Comparison of ENCODE assay signal across 8 cellular contexts in genomic region chr6:135088818-135089809, GRCh38. TPM values are rescaled to one million over a fixed set of nuclear protein-coding genes. Genes with fewer than 3 reads are reported as not detected.
A peak's percentile ranks its signal among the peaks of the same experiment; 100 is the strongest.
DNase-seq lines count a peak whose midpoint lies in the region; ATAC-seq, FAIRE-seq and TF ChIP-seq lines count a peak whose summit lies in the region.

No MANE protein-coding gene starts in this region.

- H3K23ac ChIP-seq in H1 (ENCODE audit: insufficient read length) = no peak overlapping the region

- no peak overlapping the region for H2BK20ac ChIP-seq in H1 (ENCODE audit: low read length)

- no peak overlapping the region for H3K27ac ChIP-seq in RWPE2 (ENCODE audit: poor library complexity, severe bottlenecking)
- no peak overlapping the region for H3K27ac ChIP-seq in H1 (ENCODE audit: low read depth, low read length)

- H3K18ac ChIP-seq in H1 (ENCODE audit: extremely low read depth, low read length) = no peak overlapping the region

- no peak for FAIRE-seq in H1 (lab: Jason Lieb, UNC)

- H2BK15ac ChIP-seq in H1 (ENCODE audit: low read length) = no peak overlapping the region

- peak; percentile 27 for DNase-seq in NK-92 treated with Interleukin-12 subunit alpha and Interleukin-12 subunit beta, amount 100 ng/mL, for 24 hours (lab: John Stamatoyannopoulos, UW)
- DNase-seq in NK-92 (lab: John Stamatoyannopoulos, UW; ENCODE audit: unreplicated experiment) (no peak), RWPE2 (ENCODE audit: low spot score) (no peak), H1 (ENCODE audit: low read depth in 1 of 2, low spot score in 2 of 2) (no peak), retina (peak; percentile 2), NCI-H1092 (lab: John Stamatoyannopoulos, UW) (no peak)

- no peaks in the 10 kb centered on the region for H4K20me1 ChIP-seq in H1 (replicated peaks in 1 of 2; ENCODE audit: control insufficient read depth in 1 of 2, insufficient read depth in 2 of 2, low read length in 2 of 2)

- WGBS in H1 (ENCODE audit: extremely low coverage in 1 of 2, insufficient coverage in 1 of 2, insufficient read length in 1 of 2, insufficient replicate concordance in 2 of 2, low coverage in 1 of 2, low lambda C conversion rate in 2 of 2, missing lambda C conversion rate in 1 of 2), 2 experiments = 97% methylated on average over 3 of the region's 3 CpGs; no CpG with 5 or more reads in 1 of the 2 experiments

- no peak overlapping the region for H3K14ac ChIP-seq in H1 (ENCODE audit: insufficient read length)

- H2BK5ac ChIP-seq in H1 (ENCODE audit: low read depth, low read length) = no peak overlapping the region

- H3K79me2 ChIP-seq in H1 (ENCODE audit: control insufficient read depth in 1 of 2, insufficient read depth in 2 of 2, low read length in 2 of 2) = no peaks in the 10 kb centered on the region

- peak; percentile 63 for ATAC-seq in GM21381 (IDR thresholded peaks at IDR 0.05; ENCODE audit: unreplicated experiment)
- ATAC-seq in HG03521 (IDR thresholded peaks at IDR 0.05; ENCODE audit: unreplicated experiment) = peak; percentile 81
- ATAC-seq in RWPE2 (ENCODE audit: low read depth) = peak; percentile 83

- H3K4ac ChIP-seq in H1 (replicated peaks; ENCODE audit: insufficient read length, low read depth, low read length) = no peak overlapping the region

- no peaks in the 10 kb centered on the region for H3K79me1 ChIP-seq in H1 (ENCODE audit: low read depth, low read length)

- no peak overlapping the region for H2BK120ac ChIP-seq in H1 (replicated peaks; ENCODE audit: low read depth, low read length)

- no peak overlapping the region for H3K56ac ChIP-seq in H1 (replicated peaks; ENCODE audit: insufficient read length, low read depth, low read length)

- no peak overlapping the region for H2BK12ac ChIP-seq in H1 (ENCODE audit: low read depth, low read length)

- H4K5ac ChIP-seq in H1 (ENCODE audit: insufficient read length, low read depth, low read length) = no peak overlapping the region

- no peaks in the 10 kb centered on the region for H3K23me2 ChIP-seq in H1 (ENCODE audit: low read depth, low read length)

- no peak overlapping the region for H3K9ac ChIP-seq in H1 (replicated peaks in 1 of 4; ENCODE audit: extremely low read depth in 1 of 4, low read depth in 3 of 4, low read length in 3 of 4)

- H3K4me2 ChIP-seq in H1 (ENCODE audit: insufficient read depth in 1 of 2, low read depth in 2 of 2, low read length in 2 of 2) = no peak overlapping the region

- peak overlapping the region; percentile 74; the same call in 1 of the 2 replicates for H2AFZ ChIP-seq in H1 (ENCODE audit: low read length)

- TF ChIP-seq CTCF in RWPE2 (IDR thresholded peaks at IDR 0.05; ENCODE audit: poor library complexity, severe bottlenecking) = peak; percentile 53
- peak in 1 of 3 experiments; percentile 37; a peak in 2 of 4 replicates for TF ChIP-seq CTCF in H1 (IDR thresholded peaks at IDR 0.05; ENCODE audit: control extremely low read depth in 1 of 3, insufficient read depth in 1 of 3, low read depth in 1 of 3, low read length in 3 of 3)

- no peak overlapping the region for H4K91ac ChIP-seq in H1 (replicated peaks; ENCODE audit: insufficient read length, low read length)

- H3K36me3 ChIP-seq in RWPE2 (ENCODE audit: low read depth) = no peaks in the 10 kb centered on the region
- H3K36me3 ChIP-seq in H1 (ENCODE audit: control insufficient read depth in 2 of 4, insufficient read depth in 4 of 4, low read length in 3 of 4) = no peaks in the 10 kb centered on the region

- peaks cover 2% of the 10 kb centered on the region for H3K9me3 ChIP-seq in RWPE2 (ENCODE audit: severe bottlenecking)
- no peaks in the 10 kb centered on the region for H3K9me3 ChIP-seq in H1 (ENCODE audit: insufficient read depth in 2 of 2, low read depth in 1 of 2, low read length in 1 of 2)

- no peak for TF ChIP-seq POLR2A in H1 (IDR thresholded peaks at IDR 0.05; ENCODE audit: control extremely low read depth in 1 of 2, low read depth in 2 of 2, low read length in 2 of 2)

- POLR2A ChIA-PET in H1 (lab: Charles Lee; ENCODE audit: partially characterized antibody) = interaction anchor here (0.9 to 1.3 kb wide), 2 partner anchors 34 to 35 kb away, joined by 3 to 4 read pairs; partner anchors contain the start of gene HBS1L

- H3K4me1 ChIP-seq in RWPE2 (ENCODE audit: insufficient read depth, poor library complexity, severe bottlenecking) (peaks cover 5% of the 10 kb centered on the region), H1 (replicated peaks in 1 of 4; ENCODE audit: control insufficient read depth in 3 of 4, insufficient read depth in 4 of 4, low read length in 3 of 4) (no peaks in the 10 kb centered on the region; a peak in 2 of 7 replicates)

- CTCF ChIA-PET in H1 (lab: Charles Lee; ENCODE audit: partially characterized antibody) = interaction anchor here (0.7 to 3.1 kb wide), 15 partner anchors 10 to 335 kb away, joined by 3 to 12 read pairs (median 4); partner anchors contain the start of gene HBS1L

- no peak overlapping the region for H2AK5ac ChIP-seq in H1 (ENCODE audit: low read depth, low read length)

- H3K4me3 ChIP-seq in RWPE2 (ENCODE audit: severe bottlenecking) (no peak overlapping the region), H1 (ENCODE audit: extremely low read depth in 1 of 4, insufficient read depth in 2 of 4, low read depth in 3 of 4, low read length in 4 of 4) (no peak overlapping the region)

- no peak for TF ChIP-seq EP300 in H1 (IDR thresholded peaks at IDR 0.05; ENCODE audit: borderline replicate concordance in 1 of 2, low read depth in 2 of 2, low read length in 2 of 2)

- TF ChIP-seq RAD21 in H1 (IDR thresholded peaks at IDR 0.05 in 1 of 2, conservative IDR thresholded peaks at IDR 0.05 in 1 of 2; ENCODE audit: low read depth in 2 of 2, low read length in 2 of 2) = peak in 1 of 2 experiments; percentile 11; a peak in 1 of 4 replicates

- no peaks in the 10 kb centered on the region for H3K27me3 ChIP-seq in RWPE2 (ENCODE audit: insufficient read depth, poor library complexity, severe bottlenecking)
- no peaks in the 10 kb centered on the region; a peak in 1 of 7 replicates for H3K27me3 ChIP-seq in H1 (replicated peaks in 1 of 4; ENCODE audit: control insufficient read depth in 3 of 4, extremely low read depth in 1 of 4, insufficient read depth in 3 of 4, low read length in 3 of 4)

- no peak overlapping the region for H4K8ac ChIP-seq in H1 (ENCODE audit: extremely low read depth, insufficient read depth, low read length)

TF ChIP-seq in H1, 55 proteins besides CTCF, POLR2A, EP300 and RAD21:
- peak; percentile 76 for TF ChIP-seq CEBPB (IDR thresholded peaks at IDR 0.05; ENCODE audit: low read depth, low read length)
- TF ChIP-seq SP1 (IDR thresholded peaks at IDR 0.05; ENCODE audit: low read depth, low read length) = no peak

RNA-seq across cellular contexts. Expression of gene HBS1L, which starts 34.5 kb away (rescaled TPM):
- total RNA-seq in H1 (2021; fragmentation: NEBNext Ultra II Directional; extraction: Animal tissue kit (Norgen Biotek cat#: 25700)) = 96.2 and 97.1 TPM in 2 replicates
- polyA plus RNA-seq in H1 (2011; rRNA removed) = 18.7 and 28.1 TPM in 2 replicates
- 42.2 TPM for polyA plus RNA-seq in H1 (2011; cell fraction: cytosol; rRNA removed)
- 17.3 TPM for polyA plus RNA-seq in H1 (2011; cell fraction: nucleus; rRNA removed)
- polyA plus RNA-seq in H1 (2012, experiment 1 of 2) = 71.3 to 94.0 TPM (median 77.4 TPM) in 4 replicates
- polyA plus RNA-seq in H1 (2012, experiment 2 of 2) = 5.4 TPM
- polyA plus RNA-seq in H1 (2013, experiment 1 of 2) = 50.0 TPM
- polyA plus RNA-seq in H1 (2013, experiment 2 of 2) = 49.0 TPM
- polyA minus RNA-seq in H1 (2011; rRNA and poly(A)+ RNA removed) = 74.1 and 113 TPM in 2 replicates
- polyA minus RNA-seq in H1 (2011; cell fraction: cytosol; rRNA and poly(A)+ RNA removed) = 62.8 TPM
- 66.3 TPM for polyA minus RNA-seq in H1 (2011; cell fraction: nucleus; rRNA and poly(A)+ RNA removed)

Comparison
In these comparisons a context has a peak if more than half of its experiments do, and no peak if none do; other contexts are left out.
1. DNase-seq: peak in NK-92 treated with Interleukin-12 subunit alpha and Interleukin-12 subunit beta, amount 100 ng/mL, for 24 hours (single experiment) and retina (single experiment); none in NK-92 (single experiment), RWPE2 (single experiment), H1 (0 of 2) and NCI-H1092 (single experiment).
2. Peak in every context shown above with its lines, with median percentiles within 50 percentile points of each other: ATAC-seq.